8 cellular contexts compared by ENCODE assay signal in genomic region chr15:70196314-70197291, GRCh38.
DNase-seq lines count a peak whose midpoint lies in the region; ATAC-seq, FAIRE-seq and TF ChIP-seq lines count a peak whose summit lies in the region.

No MANE protein-coding gene starts in this region.

- peaks cover 7% of the 10 kb centered on the region for H3K4me1 Mint-ChIP-seq in CD4-positive, alpha-beta T cell (ENCODE audit: low read depth)
- peaks cover 62% of the 10 kb centered on the region for H3K4me1 Mint-ChIP-seq in stimulated activated memory B cell treated with anti-CD40 and anti-IgM and Interleukin-4, amounts not matched to agents 10 μg/mL and 1 μg/mL and 100 μg/mL, for 72 hours

- H3K36me3 ChIP-seq in OCI-LY3 (replicated peaks; ENCODE audit: low read depth, low read length) (no peaks in the 10 kb centered on the region), ascending aorta (no peaks in the 10 kb centered on the region), HepG2 (replicated peaks in 1 of 2; ENCODE audit: control insufficient read depth in 1 of 2, insufficient read depth in 2 of 2, low read length in 2 of 2) (no peaks in the 10 kb centered on the region), colonic mucosa (no peaks in the 10 kb centered on the region)

- no peak for TF ChIP-seq RAD21 in HepG2 (CRISPR knock-in tag; IDR thresholded peaks at IDR 0.05)

- FAIRE-seq in HepG2 (lab: Jason Lieb, UNC): peak; percentile 66

- TF ChIP-seq CTCF in CD4-positive, alpha-beta T cell (IDR thresholded peaks at IDR 0.05): no peak
- no peak for TF ChIP-seq CTCF in OCI-LY3 (IDR thresholded peaks at IDR 0.05; ENCODE audit: low read depth, low read length)
- no peak for TF ChIP-seq CTCF in ascending aorta (IDR thresholded peaks at IDR 0.05)
- TF ChIP-seq CTCF in HepG2 (CRISPR knock-in tag; IDR thresholded peaks at IDR 0.05): no peak
- no peak for TF ChIP-seq CTCF in colonic mucosa (IDR thresholded peaks at IDR 0.05)

- TSS peak; percentile 67 for BruUV-seq in HepG2 (replicated peaks; lab: Mats Ljungman, UMichigan)

- peaks cover 65% of the 10 kb centered on the region for H3K4me1 ChIP-seq in OCI-LY3 (ENCODE audit: low read length)
- H3K4me1 ChIP-seq in ascending aorta: peaks cover 4 to 20% of the 10 kb centered on the region in 2 donors
- H3K4me1 ChIP-seq in HepG2 (ENCODE audit: insufficient read depth, low read length): peaks cover 72% of the 10 kb centered on the region
- no peaks in the 10 kb centered on the region for H3K4me1 ChIP-seq in colonic mucosa

- DNase-seq in CD4-positive, alpha-beta T cell: peak in 9 of 10 experiments; percentile 6 to 42 (median 17)
- DNase-seq in ascending aorta (ENCODE audit: low spot score in 2 of 2) (no peak), HepG2 (ENCODE audit: low spot score) (peak; percentile 89), colonic mucosa (no peak)

- POLR2A ChIA-PET in CD4-positive, alpha-beta T cell (lab: Charles Lee): no interaction called here
- POLR2A ChIA-PET in HepG2 (lab: Yijun Ruan, JAX): interaction anchor here (0.6 to 1.7 kb wide), 4 partner anchors 17 to 598 kb away, joined by 3 to 6 read pairs (median 4); no protein-coding TSS in a partner anchor

- H3K27ac Mint-ChIP-seq in CD4-positive, alpha-beta T cell: no peak overlapping the region
- H3K27ac Mint-ChIP-seq in stimulated activated memory B cell treated with anti-CD40 and anti-IgM and Interleukin-4, amounts not matched to agents 10 μg/mL and 1 μg/mL and 100 μg/mL, for 72 hours: peak overlapping the region; percentile 78

- CTCF ChIA-PET in CD4-positive, alpha-beta T cell (lab: Charles Lee): no interaction called here
- CTCF ChIA-PET in HepG2 (lab: Yijun Ruan, JAX; ENCODE audit: low intra/inter-chr PET ratio, low total read pairs): no interaction called here

- H4K20me1 ChIP-seq in OCI-LY3 (ENCODE audit: insufficient read depth, low read length): no peaks in the 10 kb centered on the region
- H4K20me1 ChIP-seq in HepG2 (ENCODE audit: insufficient read depth, low read length): no peaks in the 10 kb centered on the region

- H3K27me3 Mint-ChIP-seq in CD4-positive, alpha-beta T cell: no peaks in the 10 kb centered on the region
- H3K27me3 Mint-ChIP-seq in stimulated activated memory B cell treated with anti-CD40 and anti-IgM and Interleukin-4, amounts not matched to agents 10 μg/mL and 1 μg/mL and 100 μg/mL, for 72 hours: no peaks in the 10 kb centered on the region

- no peak overlapping the region for H3K4me3 Mint-ChIP-seq in CD4-positive, alpha-beta T cell
- H3K4me3 Mint-ChIP-seq in stimulated activated memory B cell treated with anti-CD40 and anti-IgM and Interleukin-4, amounts not matched to agents 10 μg/mL and 1 μg/mL and 100 μg/mL, for 72 hours: peak overlapping the region; percentile 15

- H3K27me3 ChIP-seq in CD4-positive, alpha-beta T cell (ENCODE audit: control insufficient read depth, insufficient read depth, low read length): no peaks in the 10 kb centered on the region
- peaks cover 67% of the 10 kb centered on the region for H3K27me3 ChIP-seq in OCI-LY3 (ENCODE audit: low read depth, low read length)
- no peaks in the 10 kb centered on the region for H3K27me3 ChIP-seq in ascending aorta
- peaks cover 4 to 12% of the 10 kb centered on the region in 2 experiments; a peak in 3 of 5 replicates for H3K27me3 ChIP-seq in HepG2 (ENCODE audit: control insufficient read depth in 1 of 2, insufficient read depth in 2 of 2, low read length in 2 of 2)
- H3K27me3 ChIP-seq in colonic mucosa: no peaks in the 10 kb centered on the region

- H3K27ac ChIP-seq in CD4-positive, alpha-beta T cell (ENCODE audit: low read depth, low read length): no peak overlapping the region
- H3K27ac ChIP-seq in OCI-LY3 (ENCODE audit: low read length): peak overlapping the region; percentile 52
- peak overlapping the region; percentile 77 to 85 for H3K27ac ChIP-seq in ascending aorta
- peak overlapping the region; percentile 83 for H3K27ac ChIP-seq in HepG2 (ENCODE audit: extremely low read length, insufficient read depth, low read length)
- H3K27ac ChIP-seq in colonic mucosa: no peak overlapping the region

- in situ Hi-C loops in HepG2 (cut with HindIII; ENCODE audit: extremely low pct_ligation_motif_present, low pct_unique_long_range_greater_than_20kb): no loop called here

- no peaks in the 10 kb centered on the region for H3K9me3 Mint-ChIP-seq in CD4-positive, alpha-beta T cell
- peaks cover 4% of the 10 kb centered on the region for H3K9me3 Mint-ChIP-seq in stimulated activated memory B cell treated with anti-CD40 and anti-IgM and Interleukin-4, amounts not matched to agents 10 μg/mL and 1 μg/mL and 100 μg/mL, for 72 hours

- no peak for TF ChIP-seq POLR2A in HepG2 (IDR thresholded peaks at IDR 0.05; ENCODE audit: insufficient read depth in 1 of 2, low read depth in 2 of 2, low read length in 2 of 2)

- ATAC-seq in CD4-positive, alpha-beta T cell (ENCODE audit: poor library complexity): peak; percentile 82
- ATAC-seq in GM19351 (IDR thresholded peaks at IDR 0.05; ENCODE audit: unreplicated experiment) (peak; percentile 92), HG03457 (IDR thresholded peaks at IDR 0.05; ENCODE audit: unreplicated experiment) (peak; percentile 62), HepG2 (peak; percentile 76)
- ATAC-seq in stimulated activated memory B cell treated with anti-CD40 and anti-IgM and Interleukin-4, amounts not matched to agents 10 μg/mL and 1 μg/mL and 100 μg/mL, for 72 hours: peak; percentile 94

- H3K9me3 ChIP-seq in CD4-positive, alpha-beta T cell (ENCODE audit: control insufficient read depth, low read length): no peaks in the 10 kb centered on the region
- H3K9me3 ChIP-seq in OCI-LY3 (ENCODE audit: insufficient read depth, low read length) (0 out of 2 replicates have a peak, but pooled peaks cover 5% of the 10 kb centered on the region), ascending aorta (no peaks in the 10 kb centered on the region), HepG2 (ENCODE audit: low read length) (peaks cover 4% of the 10 kb centered on the region), colonic mucosa (no peaks in the 10 kb centered on the region)

- peak overlapping the region; percentile 84 for H3K4me2 ChIP-seq in OCI-LY3 (ENCODE audit: low read length)
- peak overlapping the region; percentile 79 for H3K4me2 ChIP-seq in HepG2 (ENCODE audit: low read depth, low read length)

- TF ChIP-seq EP300 in HepG2 (IDR thresholded peaks at IDR 0.05; ENCODE audit: low read depth in 2 of 2, low read length in 2 of 2): peak in 1 of 2 experiments; percentile 33; a peak in 1 of 4 replicates
- TF ChIP-seq EP300 in HepG2 (CRISPR knock-in tag; IDR thresholded peaks at IDR 0.05; ENCODE audit: borderline replicate concordance): no peak

- H2AFZ ChIP-seq in OCI-LY3 (ENCODE audit: low read depth, low read length): peak overlapping the region; percentile 43; the same call in 1 of the 2 replicates
- H2AFZ ChIP-seq in HepG2 (ENCODE audit: low read length): no peak overlapping the region

- H3K9ac ChIP-seq in OCI-LY3 (ENCODE audit: low read length): peak overlapping the region; percentile 53
- H3K9ac ChIP-seq in HepG2 (ENCODE audit: insufficient read depth, low read depth, low read length): peak overlapping the region; percentile 52
- H3K9ac ChIP-seq in colonic mucosa (ENCODE audit: low read depth in 2 of 2, low read length in 2 of 2): peak overlapping the region in 1 of 2 donors; percentile 41

- H3K4me3 ChIP-seq in OCI-LY3 (ENCODE audit: low read length): peak overlapping the region; percentile 61
- no peak overlapping the region for H3K4me3 ChIP-seq in ascending aorta
- peak overlapping the region; percentile 24 to 66 (median 28); a peak in 5 of 6 replicates for H3K4me3 ChIP-seq in HepG2 (replicated peaks in 1 of 3; ENCODE audit: insufficient read depth in 1 of 3, low read depth in 2 of 3, low read length in 3 of 3)
- H3K4me3 ChIP-seq in colonic mucosa: no peak overlapping the region

- H3K36me3 Mint-ChIP-seq in CD4-positive, alpha-beta T cell (ENCODE audit: low read depth): no peaks in the 10 kb centered on the region
- H3K36me3 Mint-ChIP-seq in stimulated activated memory B cell treated with anti-CD40 and anti-IgM and Interleukin-4, amounts not matched to agents 10 μg/mL and 1 μg/mL and 100 μg/mL, for 72 hours: peaks cover 6% of the 10 kb centered on the region

- H3K79me2 ChIP-seq in OCI-LY3 (ENCODE audit: low read length) (no peaks in the 10 kb centered on the region), HepG2 (ENCODE audit: insufficient read depth, low read length) (no peaks in the 10 kb centered on the region)

- intact Hi-C loops in CD4-positive, alpha-beta T cell (cut with DNase I, micrococcal nuclease): no loop called here
- intact Hi-C loops in ascending aorta (cut with DNase I) (loop anchor here (5.0 kb wide), 2 partner anchors 99 to 281 kb away; partner anchors contain the start of gene TLE3), HepG2 (cut with micrococcal nuclease; ENCODE audit: unreplicated experiment) (loop anchor here (5.0 to 10.0 kb wide), 2 partner anchors 72 to 99 kb away; partner anchors contain the start of gene TLE3), colonic mucosa (cut with DNase I) (no loop called here)

- WGBS in HepG2 (ENCODE audit: low lambda C conversion rate): 5% methylated on average over 16 of the region's 21 CpGs

TF ChIP-seq in HepG2, 621 proteins besides CTCF, POLR2A, EP300 and RAD21 (continues in another document):
- TF ChIP-seq ATF2 (CRISPR knock-in tag; IDR thresholded peaks at IDR 0.05) (no peak), ZZZ3 (CRISPR knock-in tag; IDR thresholded peaks at IDR 0.05; ENCODE audit: borderline replicate concordance) (no peak), ZNF430 (CRISPR knock-in tag; IDR thresholded peaks at IDR 0.05) (no peak), E2F1 (CRISPR knock-in tag; IDR thresholded peaks at IDR 0.05) (no peak), ZNF75D (CRISPR knock-in tag; IDR thresholded peaks at IDR 0.05; ENCODE audit: borderline replicate concordance) (no peak)

Comparison
In these comparisons a context has a peak if more than half of its experiments do, and no peak if none do; other contexts are left out.
1. DNase-seq: peak in CD4-positive, alpha-beta T cell (9 of 10) and HepG2 (single experiment); none in ascending aorta (0 of 2) and colonic mucosa (single experiment).
2. H3K27ac ChIP-seq: peak in OCI-LY3 (single experiment), ascending aorta (2 of 2) and HepG2 (single experiment); none in CD4-positive, alpha-beta T cell (single experiment) and colonic mucosa (single experiment).
3. H3K4me3 ChIP-seq: peak in OCI-LY3 (single experiment) and HepG2 (3 of 3); none in ascending aorta (0 of 2) and colonic mucosa (single experiment).
4. intact Hi-C loops: an anchor here in ascending aorta (5.0 kb wide) and HepG2 (5.0 to 10.0 kb wide); none called in CD4-positive, alpha-beta T cell and colonic mucosa.
5. Peak in every context shown above with its lines, with median percentiles within 50 percentile points of each other: ATAC-seq.